Comparison of ENCODE assay signal across 10 cellular contexts in the genomic region with DNA sequence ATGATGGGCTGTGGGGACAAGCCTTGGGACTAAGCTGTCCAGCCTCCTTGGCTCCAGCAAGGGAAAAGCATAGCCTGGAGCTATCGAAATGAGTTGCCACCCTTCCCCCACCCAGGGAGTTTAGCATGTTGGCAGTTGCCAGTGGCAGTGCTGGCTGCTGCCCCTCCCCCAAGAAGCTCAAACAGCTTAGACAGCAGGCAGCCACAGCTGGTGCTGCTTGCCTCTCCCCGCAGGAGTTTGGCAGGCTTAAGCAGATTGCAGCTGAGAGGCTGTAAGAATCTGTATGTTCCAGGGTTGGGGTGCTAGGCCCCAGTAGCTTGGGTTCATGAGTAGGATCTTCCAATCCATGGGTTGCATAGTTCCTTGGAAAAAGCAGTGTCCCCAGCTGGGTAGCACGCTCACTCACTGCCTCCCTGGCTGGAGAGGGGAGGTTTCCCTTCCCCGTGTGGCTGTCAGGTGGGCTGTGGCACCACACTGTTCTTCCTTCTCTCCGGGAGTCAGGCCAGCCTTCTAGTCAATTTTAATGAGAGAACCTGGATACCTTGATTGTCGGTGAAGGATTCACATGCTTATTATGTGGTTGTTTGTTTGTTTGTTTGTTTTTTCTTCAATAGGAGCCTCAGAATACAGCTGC.
DNase-seq lines count a peak whose midpoint lies in the region; ATAC-seq and TF ChIP-seq lines count a peak whose summit lies in the region.
"Had no signal": no experiment of that assay in that cellular context is flagged by ENCODE, and none has a peak within 500 bp of the region (broad histone marks: within the 10 kb centered on the region; RNA-seq: fewer than 3 reads in every experiment).

No MANE protein-coding gene starts in this region.

- H3K9me3 ChIP-seq in cardiac muscle cell (ENCODE audit: low read depth) = no peaks in the 10 kb centered on the region

- no peaks in the 10 kb centered on the region for H3K27me3 Mint-ChIP-seq in activated T-cell treated with anti-CD3 and anti-CD28 coated beads, Interleukin-2, amount 50 U/mL, for 4 hours (ENCODE audit: low read depth)

- H3K4me1 Mint-ChIP-seq in activated T-cell treated with anti-CD3 and anti-CD28 coated beads, Interleukin-2, amount 50 U/mL, for 4 hours (ENCODE audit: low read depth) = no peaks in the 10 kb centered on the region

- H3K9me3 Mint-ChIP-seq in activated T-cell treated with anti-CD3 and anti-CD28 coated beads, Interleukin-2, amount 50 U/mL, for 4 hours = peaks cover 30% of the 10 kb centered on the region

- no peaks in the 10 kb centered on the region for H3K36me3 Mint-ChIP-seq in activated T-cell treated with anti-CD3 and anti-CD28 coated beads, Interleukin-2, amount 50 U/mL, for 4 hours (ENCODE audit: insufficient read depth)

- H3K4me3 ChIP-seq in cardiac muscle cell = no peak overlapping the region

- no peak for ATAC-seq in HG03175 (IDR thresholded peaks at IDR 0.05; ENCODE audit: unreplicated experiment)
- ATAC-seq in activated T-cell treated with anti-CD3 and anti-CD28 coated beads, Interleukin-2, amount 50 U/mL, for 4 hours = no peak

- H3K4me1 ChIP-seq in cardiac muscle cell (ENCODE audit: low read depth) = no peaks in the 10 kb centered on the region

- DNase-seq in NCI-H748 (lab: John Stamatoyannopoulos, UW; ENCODE audit: unreplicated experiment) (peak; percentile 49), NCI-H748 treated with DMSO at 0.1 percent for 48 hours (lab: John Stamatoyannopoulos, UW) (no peak), RPMI7951 (ENCODE audit: low read depth) (peak; percentile 15), cardiac muscle cell (ENCODE audit: low read depth in 1 of 2, low spot score in 1 of 2) (peak; percentile 17 to 63), stromal cell of bone marrow (ENCODE audit: low read depth) (peak; percentile 11)
- no peak for DNase-seq in activated T-cell treated with anti-CD3 and anti-CD28 coated beads, Interleukin-2, amount 50 U/mL, for 4 hours
- DNase-seq in stimulated activated CD8-positive, alpha-beta memory T cell treated with anti-CD3 and anti-CD28 coated beads, Interleukin-4, amount 100 ng/mL, for 48 hours = no peak
- DNase-seq: GF-D8 had no signal

- H3K36me3 ChIP-seq in cardiac muscle cell = no peaks in the 10 kb centered on the region

- no peaks in the 10 kb centered on the region for H3K27me3 ChIP-seq in cardiac muscle cell

- TF ChIP-seq CTCF in cardiac muscle cell (IDR thresholded peaks at IDR 0.05; ENCODE audit: low read depth, low read length) = no peak

- H3K4me3 Mint-ChIP-seq in activated T-cell treated with anti-CD3 and anti-CD28 coated beads, Interleukin-2, amount 50 U/mL, for 4 hours = no peak overlapping the region
- H3K4me3 Mint-ChIP-seq: T-helper 2 cell treated with Interferon-gamma antibody and Interleukin-4, amounts not matched to agents 5 μg/mL and 100 μg/mL, for 36 hours had no signal

- no peak overlapping the region for H3K27ac ChIP-seq in cardiac muscle cell

Comparison
In these comparisons a context has a peak if more than half of its experiments do, and no peak if none do; other contexts are left out.
1. DNase-seq: peak in NCI-H748 (single experiment), RPMI7951 (single experiment), cardiac muscle cell (2 of 2) and stromal cell of bone marrow (single experiment); none in NCI-H748 treated with DMSO at 0.1 percent for 48 hours (single experiment), activated T-cell treated with anti-CD3 and anti-CD28 coated beads, Interleukin-2, amount 50 U/mL, for 4 hours (single experiment) and stimulated activated CD8-positive, alpha-beta memory T cell treated with anti-CD3 and anti-CD28 coated beads, Interleukin-4, amount 100 ng/mL, for 48 hours (single experiment).